ENCODE assay signal across 8 cellular contexts in the genomic region with DNA sequence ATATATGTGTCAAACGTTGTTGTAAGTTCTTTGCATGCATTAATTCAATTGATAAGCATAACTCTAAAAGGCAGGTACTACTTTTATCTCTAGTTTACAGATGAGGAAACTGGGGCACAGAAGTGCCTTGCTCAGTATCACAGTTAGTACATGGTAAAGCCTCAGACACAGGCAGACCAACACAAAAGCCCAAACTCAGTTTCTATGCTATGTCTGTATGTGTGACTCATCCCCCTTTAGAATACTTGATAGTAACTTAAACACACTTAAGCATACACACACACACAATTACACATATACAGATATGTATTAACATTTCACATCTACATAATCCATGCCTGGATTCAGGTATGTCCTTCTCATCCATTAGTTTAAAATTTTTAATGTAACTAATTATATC.
DNase-seq lines count a peak whose midpoint lies in the region; ATAC-seq, FAIRE-seq and TF ChIP-seq lines count a peak whose summit lies in the region.

No MANE protein-coding gene starts in this region.

- FAIRE-seq in bronchial epithelial cell (lab: Jason Lieb, UNC): no peak

- H3K4me1 ChIP-seq in rectal smooth muscle tissue (ENCODE audit: control insufficient read depth, insufficient read depth, low read length): peaks cover 16% of the 10 kb centered on the region

- ATAC-seq in GM18909 (IDR thresholded peaks at IDR 0.05; ENCODE audit: poor library complexity, unreplicated experiment): peak; percentile 62
- peak; percentile 35 for ATAC-seq in HG03469 (IDR thresholded peaks at IDR 0.05; ENCODE audit: unreplicated experiment)

- H3K4me3 ChIP-seq in bronchial epithelial cell (ENCODE audit: low read depth, low read length): no peak overlapping the region
- H3K4me3 ChIP-seq in rectal smooth muscle tissue (ENCODE audit: low read length): no peak overlapping the region

- H3K27me3 ChIP-seq in bronchial epithelial cell (ENCODE audit: control insufficient read depth, insufficient read depth, low read length): no peaks in the 10 kb centered on the region
- no peaks in the 10 kb centered on the region for H3K27me3 ChIP-seq in rectal smooth muscle tissue (ENCODE audit: control insufficient read depth, insufficient read depth, low read length)

- no peaks in the 10 kb centered on the region for H3K36me3 ChIP-seq in bronchial epithelial cell (ENCODE audit: control insufficient read depth, insufficient read depth, low read length)
- no peaks in the 10 kb centered on the region for H3K36me3 ChIP-seq in rectal smooth muscle tissue (ENCODE audit: control insufficient read depth, insufficient read depth, low read length)

- no peak overlapping the region for H3K9ac ChIP-seq in rectal smooth muscle tissue (ENCODE audit: low read length)

- DNase-seq in bronchial epithelial cell (ENCODE audit: low read depth): peak; percentile 84
- DNase-seq in NCI-H2171 treated with DMSO at 0.1 percent for 48 hours (lab: John Stamatoyannopoulos, UW): no peak
- no peak for DNase-seq in NCI-H2029 treated with DMSO at 0.1 percent for 48 hours (lab: John Stamatoyannopoulos, UW)
- DNase-seq in stimulated activated CD4-positive, alpha-beta T cell treated with anti-CD3 and anti-CD28 coated beads, Interleukin-12 subunit alpha, Interleukin-12 subunit beta, amount 100 ng/mL, for 4 hours: no peak
- no peak for DNase-seq in amygdala (lab: John Stamatoyannopoulos, UW)

- no peak for TF ChIP-seq CTCF in bronchial epithelial cell (IDR thresholded peaks at IDR 0.05; ENCODE audit: insufficient read depth, low read length, severe bottlenecking)

- peak overlapping the region; percentile 61 for H3K27ac ChIP-seq in rectal smooth muscle tissue (ENCODE audit: low read depth, low read length)
